ENCODE assay signal across 8 cellular contexts in genomic region chr17:82859431-82860403, GRCh38. TPM values are rescaled to one million over a fixed set of nuclear protein-coding genes. Genes with fewer than 3 reads are reported as not detected.
A peak's percentile ranks its signal among the peaks of the same experiment; 100 is the strongest.
DNase-seq lines count a peak whose midpoint lies in the region; ATAC-seq and TF ChIP-seq lines count a peak whose summit lies in the region.

No MANE protein-coding gene starts in this region.

- ATAC-seq in GM18868 (IDR thresholded peaks at IDR 0.05; ENCODE audit: unreplicated experiment) (peak; percentile 55), omental fat pad (ENCODE audit: low FRiP score) (peak; percentile 37), GM21528 (IDR thresholded peaks at IDR 0.05; ENCODE audit: low FRiP score, unreplicated experiment) (no peak), HG02970 (IDR thresholded peaks at IDR 0.05; ENCODE audit: low FRiP score, unreplicated experiment) (no peak), HG02623 (IDR thresholded peaks at IDR 0.05; ENCODE audit: unreplicated experiment) (no peak)

- peak overlapping the region; percentile 94 for H3K27ac Mint-ChIP-seq in activated T-cell treated with anti-CD3 and anti-CD28 coated beads, Interleukin-2, amount 50 U/mL, for 24 hours

- H3K4me3 ChIP-seq in esophagus squamous epithelium: peak overlapping the region in 2 of 4 donors; percentile 1 to 37

- H3K27ac ChIP-seq in esophagus squamous epithelium: peak overlapping the region; percentile 85 to 96 (median 89)

- peaks cover 62% of the 10 kb centered on the region for H3K4me1 Mint-ChIP-seq in activated T-cell treated with anti-CD3 and anti-CD28 coated beads, Interleukin-2, amount 50 U/mL, for 24 hours (ENCODE audit: low read depth)

- TF ChIP-seq CTCF in esophagus squamous epithelium (IDR thresholded peaks at IDR 0.05): peak in 1 of 6 experiments; percentile 11
- TF ChIP-seq CTCF in omental fat pad (IDR thresholded peaks at IDR 0.05): no peak

- H3K9me3 Mint-ChIP-seq in activated T-cell treated with anti-CD3 and anti-CD28 coated beads, Interleukin-2, amount 50 U/mL, for 24 hours: no peaks in the 10 kb centered on the region

- peak in 1 of 4 donors; percentile 6 for TF ChIP-seq POLR2A in esophagus squamous epithelium (IDR thresholded peaks at IDR 0.05)

- H3K4me3 Mint-ChIP-seq in activated T-cell treated with anti-CD3 and anti-CD28 coated beads, Interleukin-2, amount 50 U/mL, for 24 hours: peak overlapping the region; percentile 62

- no peaks in the 10 kb centered on the region for H3K27me3 Mint-ChIP-seq in activated T-cell treated with anti-CD3 and anti-CD28 coated beads, Interleukin-2, amount 50 U/mL, for 24 hours

- H3K4me1 ChIP-seq in esophagus squamous epithelium: peaks cover 32 to 76% (median 36%) of the 10 kb centered on the region in 3 donors

- H3K27me3 ChIP-seq in esophagus squamous epithelium: no peaks in the 10 kb centered on the region

- 69 to 76% methylated on average over 5 to 17 of the region's 23 CpGs for WGBS in esophagus squamous epithelium, 2 donors

- DNase-seq in NCI-H2227 (lab: John Stamatoyannopoulos, UW; ENCODE audit: unreplicated experiment): peak; percentile 81
- DNase-seq in activated T-cell treated with anti-CD3 and anti-CD28 coated beads, Interleukin-2, amount 50 U/mL, for 24 hours: peak; percentile 66
- DNase-seq in esophagus squamous epithelium (lab: John Stamatoyannopoulos, UW): no peak
- DNase-seq in omental fat pad (ENCODE audit: low spot score): no peak

- H3K36me3 ChIP-seq in esophagus squamous epithelium: peaks cover 0 to 2% (median 0%) of the 10 kb centered on the region in 3 donors

- H3K9me3 ChIP-seq in esophagus squamous epithelium: no peaks in the 10 kb centered on the region

- intact Hi-C loops in esophagus squamous epithelium (cut with DNase I): no loop called here

- H3K36me3 Mint-ChIP-seq in activated T-cell treated with anti-CD3 and anti-CD28 coated beads, Interleukin-2, amount 50 U/mL, for 24 hours (ENCODE audit: low read depth): peaks cover 30% of the 10 kb centered on the region

RNA-seq across cellular contexts. Expression of gene ZNF750, which starts 19.9 kb away (rescaled TPM):
- total RNA-seq in esophagus squamous epithelium (100 to 1,000 TPM in 2 of 4 donors, 10 to 100 TPM in 2; 55.4 to 253 (median 96.8) TPM), omental fat pad (not detected)

Comparison
In these comparisons a context has a peak if more than half of its experiments do, and no peak if none do; other contexts are left out.
1. ATAC-seq: peak in GM18868 (single experiment) and omental fat pad (single experiment); none in GM21528 (single experiment), HG02970 (single experiment) and HG02623 (single experiment).
2. DNase-seq: peak in NCI-H2227 (single experiment) and activated T-cell treated with anti-CD3 and anti-CD28 coated beads, Interleukin-2, amount 50 U/mL, for 24 hours (single experiment); none in esophagus squamous epithelium (single experiment) and omental fat pad (single experiment).
3. RNA of gene ZNF750, which starts 19.9 kb away (total RNA-seq): 55.4 to 253 TPM in esophagus squamous epithelium; not detected in omental fat pad; every median in the first group is over 10 times any median in the second.